Comparison of ENCODE assay signal across 1 cellular context in genomic region chr14:30610719-30611388, GRCh38.
TF ChIP-seq lines count a peak whose summit lies in the region.

No MANE protein-coding gene starts in this region.

TF ChIP-seq in HepG2, 621 proteins besides CTCF, POLR2A, EP300 and RAD21 (continued from another document and continues in another):
- TF ChIP-seq AGO1 (IDR thresholded peaks at IDR 0.05; ENCODE audit: low read depth, low read length, poor library complexity, severe bottlenecking) (no peak), NBN (conservative IDR thresholded peaks at IDR 0.05) (no peak), RNF219 (CRISPR knock-in tag; IDR thresholded peaks at IDR 0.05) (no peak), BCL3 (CRISPR knock-in tag; IDR thresholded peaks at IDR 0.05) (no peak), AHR (CRISPR knock-in tag; IDR thresholded peaks at IDR 0.05) (no peak), ZNF296 (CRISPR knock-in tag; conservative IDR thresholded peaks at IDR 0.05) (no peak), ZNF713 (CRISPR knock-in tag; IDR thresholded peaks at IDR 0.05) (no peak), ZNF558 (CRISPR knock-in tag; IDR thresholded peaks at IDR 0.05; ENCODE audit: borderline replicate concordance) (no peak), DRAP1 (CRISPR knock-in tag; IDR thresholded peaks at IDR 0.05) (peak; percentile 43; the same call in 1 of the 2 replicates), CCDC6 (CRISPR knock-in tag; IDR thresholded peaks at IDR 0.05) (no peak), HCFC1 (IDR thresholded peaks at IDR 0.05; ENCODE audit: low read depth, low read length) (no peak), ZNF629 (CRISPR knock-in tag; conservative IDR thresholded peaks at IDR 0.05) (peak; percentile 97), ZNF143 (CRISPR knock-in tag; IDR thresholded peaks at IDR 0.05) (no peak), ZNF556 (CRISPR knock-in tag; IDR thresholded peaks at IDR 0.05; ENCODE audit: borderline replicate concordance) (no peak), ZNF879 (CRISPR knock-in tag; IDR thresholded peaks at IDR 0.05) (no peak), ZNF24 (IDR thresholded peaks at IDR 0.05) (no peak), GPN1 (CRISPR knock-in tag; IDR thresholded peaks at IDR 0.05; ENCODE audit: borderline replicate concordance) (no peak), MLLT10 (CRISPR knock-in tag; IDR thresholded peaks at IDR 0.05) (no peak), ZNF354B (CRISPR knock-in tag; IDR thresholded peaks at IDR 0.05) (no peak), ZNF20 (CRISPR knock-in tag; IDR thresholded peaks at IDR 0.05) (no peak), ZSCAN20 (CRISPR knock-in tag; IDR thresholded peaks at IDR 0.05; ENCODE audit: borderline replicate concordance) (no peak), CERS6 (CRISPR knock-in tag; IDR thresholded peaks at IDR 0.05) (no peak), ZNF598 (CRISPR knock-in tag; IDR thresholded peaks at IDR 0.05; ENCODE audit: borderline replicate concordance) (no peak), MBNL3 (CRISPR knock-in tag; conservative IDR thresholded peaks at IDR 0.05) (no peak), ZNF274 (CRISPR knock-in tag; IDR thresholded peaks at IDR 0.05) (no peak), ZNF17 (CRISPR knock-in tag; IDR thresholded peaks at IDR 0.05) (no peak), THAP11 (CRISPR knock-in tag; IDR thresholded peaks at IDR 0.05) (no peak), ZNF512 (CRISPR knock-in tag; IDR thresholded peaks at IDR 0.05) (0 out of 2 replicates have a peak, but pooled peaks have one; percentile 24), SMC3 (IDR thresholded peaks at IDR 0.05; ENCODE audit: low read length) (peak; percentile 9; the same call in 1 of the 2 replicates), FOXK2 (IDR thresholded peaks at IDR 0.05) (no peak), NCOA1 (CRISPR knock-in tag; IDR thresholded peaks at IDR 0.05) (no peak), NPAS2 (CRISPR knock-in tag; IDR thresholded peaks at IDR 0.05; ENCODE audit: borderline replicate concordance) (peak; percentile 84; the same call in 1 of the 2 replicates), TFAP4 (IDR thresholded peaks at IDR 0.05; ENCODE audit: borderline replicate concordance, low read depth) (0 out of 2 replicates have a peak, but pooled peaks have one; percentile 9), CHD4 (IDR thresholded peaks at IDR 0.05; ENCODE audit: borderline replicate concordance, low read length) (no peak), ZNF687 (CRISPR knock-in tag; IDR thresholded peaks at IDR 0.05) (no peak), ATF3 (CRISPR knock-in tag; IDR thresholded peaks at IDR 0.05) (no peak), NFIC (IDR thresholded peaks at IDR 0.05; ENCODE audit: low read length) (peak; percentile 65; the same call in 1 of the 2 replicates), GPBP1L1 (CRISPR knock-in tag; IDR thresholded peaks at IDR 0.05) (no peak), U2AF2 (IDR thresholded peaks at IDR 0.05; ENCODE audit: low read depth, low read length) (no peak), ZBTB44 (CRISPR knock-in tag; IDR thresholded peaks at IDR 0.05) (no peak), ZNF644 (CRISPR knock-in tag; IDR thresholded peaks at IDR 0.05; ENCODE audit: low read depth) (no peak), MEF2D (CRISPR knock-in tag; IDR thresholded peaks at IDR 0.05) (0 out of 2 replicates have a peak, but pooled peaks have one; percentile 21), ZFP36 (IDR thresholded peaks at IDR 0.05; ENCODE audit: borderline replicate concordance, low read depth, low read length, partially characterized antibody) (no peak), SAP130 (CRISPR knock-in tag; IDR thresholded peaks at IDR 0.05; ENCODE audit: low read depth) (0 out of 2 replicates have a peak, but pooled peaks have one; percentile 20), ZNF484 (CRISPR knock-in tag; IDR thresholded peaks at IDR 0.05; ENCODE audit: borderline replicate concordance, low read depth) (no peak), ZNF816 (CRISPR knock-in tag; IDR thresholded peaks at IDR 0.05; ENCODE audit: borderline replicate concordance) (no peak), ZNF280B (CRISPR knock-in tag; IDR thresholded peaks at IDR 0.05; ENCODE audit: borderline replicate concordance) (no peak)
